Comparison of ENCODE assay signal across 8 cellular contexts in genomic region chr6:100880901-100881706, GRCh38. TPM values are rescaled to one million over a fixed set of nuclear protein-coding genes. Genes with fewer than 3 reads are reported as not detected.
DNase-seq lines count a peak whose midpoint lies in the region; ATAC-seq and TF ChIP-seq lines count a peak whose summit lies in the region.

TSS of gene ASCC3 (minus strand) at chr6:100881329. CDS start at chr6:100867997, 13,332 bp downstream.

- H3K27me3 ChIP-seq in BJ (ENCODE audit: control insufficient read depth, insufficient read depth, low read length): no peaks in the 10 kb centered on the region

- peak within 1 kb of the TSS; percentile 79 to 95 for H3K27ac ChIP-seq in coronary artery

- POLR2A ChIA-PET in BJ (lab: Charles Lee): interaction anchor here (0.9 kb wide), 1 partner anchor 202 kb away, joined by 3 read pairs; no protein-coding TSS in a partner anchor

- DNase-seq in BJ (ENCODE audit: low read depth): peak; percentile 48
- peak; percentile 75 for DNase-seq in GM19238 (ENCODE audit: insufficient read length, low spot score)
- DNase-seq in NCI-H510A (lab: John Stamatoyannopoulos, UW): peak; percentile 74
- peak; percentile 96 for DNase-seq in activated CD4-positive, alpha-beta T cell treated with anti-CD3 and anti-CD28 coated beads for 48 hours
- peak; percentile 95 for DNase-seq in coronary artery (ENCODE audit: low spot score)
- DNase-seq in left lobe of liver (ENCODE audit: low spot score): peak; percentile 97
- peak; percentile 93 to 94 for DNase-seq in stimulated activated CD4-positive, alpha-beta T cell treated with anti-CD3 and anti-CD28 coated beads, Interleukin-2, amount 100 ng/mL, for 24 hours

- no peaks in the 10 kb centered on the region for H3K36me3 ChIP-seq in BJ (ENCODE audit: control insufficient read depth, insufficient read depth, low read length)

- CTCF ChIA-PET in BJ (lab: Yijun Ruan, JAX): interaction anchor here (0.9 to 1.9 kb wide), 2 partner anchors 8 to 10 kb away, joined by 3 to 5 read pairs; no protein-coding TSS in a partner anchor

- TF ChIP-seq CTCF in BJ (IDR thresholded peaks at IDR 0.05; ENCODE audit: insufficient read depth, low read depth, low read length) (no peak), coronary artery (IDR thresholded peaks at IDR 0.05) (no peak)

- ATAC-seq in HG03439 (IDR thresholded peaks at IDR 0.05; ENCODE audit: unreplicated experiment) (peak; percentile 99), left lobe of liver (peak; percentile 97)

- H3K4me3 ChIP-seq in BJ (ENCODE audit: low read depth, low read length) (peak within 1 kb of the TSS; percentile 73), coronary artery (peak within 1 kb of the TSS; percentile 81)

RNA-seq across cellular contexts. Expression of gene ASCC3, which starts in this region (rescaled TPM):
- polyA plus RNA-seq in BJ (2011; rRNA removed): 30.4 and 58.0 TPM in 2 replicates
- 58.7 and 59.8 TPM in 2 replicates for polyA minus RNA-seq in BJ (2011; rRNA and poly(A)+ RNA removed)
- total RNA-seq in left lobe of liver: 15.3 TPM

Comparison
In these comparisons a context has a peak if more than half of its experiments do, and no peak if none do; other contexts are left out.
1. Peak in every context shown above with its lines: DNase-seq, ATAC-seq, H3K4me3 ChIP-seq and H3K27ac ChIP-seq.